ENCODE assay signal across 11 cellular contexts in genomic region chr3:52226229-52226817, GRCh38. TPM values are rescaled to one million over a fixed set of nuclear protein-coding genes. Genes with fewer than 3 reads are reported as not detected.
A peak's percentile ranks its signal among the peaks of the same experiment; 100 is the strongest.
DNase-seq lines count a peak whose midpoint lies in the region; ATAC-seq, FAIRE-seq and TF ChIP-seq lines count a peak whose summit lies in the region.
"Had no signal": no experiment of that assay in that cellular context is flagged by ENCODE, and none has a peak within 500 bp of the region (broad histone marks: within the 10 kb centered on the region; RNA-seq: fewer than 3 reads in every experiment).

No MANE protein-coding gene starts in this region.

- no peak for DNase-seq in CD8-positive, alpha-beta memory T cell
- DNase-seq in GM19239 (ENCODE audit: insufficient read length, low spot score) (no peak), MM.1S (no peak), COR-L47 (lab: John Stamatoyannopoulos, UW) (no peak), progenitor cell of endocrine pancreas (ENCODE audit: low spot score, unreplicated experiment) (no peak), C1 segment of cervical spinal cord (lab: John Stamatoyannopoulos, UW) (no peak), NCI-H2227 treated with DMSO at 0.1 percent for 48 hours (lab: John Stamatoyannopoulos, UW) (no peak)
- no peak for DNase-seq in effector memory CD8-positive, alpha-beta T cell
- DNase-seq: heart right ventricle; stimulated activated CD4-positive, alpha-beta T cell treated with anti-CD3 and anti-CD28 coated beads, Interleukin-2, amount 100 ng/mL, for 48 hours had no signal

- H3K4me1 Mint-ChIP-seq in CD8-positive, alpha-beta memory T cell: peaks cover 46 to 69% (median 47%) of the 10 kb centered on the region in 3 donors
- peaks cover 26 to 50% of the 10 kb centered on the region in 2 donors for H3K4me1 Mint-ChIP-seq in effector memory CD8-positive, alpha-beta T cell (ENCODE audit: low read depth in 2 of 2)
- H3K4me1 Mint-ChIP-seq in progenitor cell of endocrine pancreas (ENCODE audit: low read depth): no peaks in the 10 kb centered on the region

- peak overlapping the region; percentile 46 for H3K4me2 ChIP-seq in MM.1S (ENCODE audit: low read depth, low read length)

- TF ChIP-seq CTCF in MM.1S (IDR thresholded peaks at IDR 0.05; ENCODE audit: low read length) (no peak), progenitor cell of endocrine pancreas (IDR thresholded peaks at IDR 0.05; ENCODE audit: unreplicated experiment) (no peak)

- H3K4me1 ChIP-seq in CD8-positive, alpha-beta memory T cell (ENCODE audit: insufficient read depth, low read length): peaks cover 60% of the 10 kb centered on the region
- peaks cover 17% of the 10 kb centered on the region for H3K4me1 ChIP-seq in MM.1S (ENCODE audit: low read length)

- H3K9me2 ChIP-seq in MM.1S (replicated peaks; ENCODE audit: insufficient read depth, low read length): no peaks in the 10 kb centered on the region

- peaks cover 2% of the 10 kb centered on the region; the same call in 1 of the 2 replicates for H3F3A ChIP-seq in MM.1S (ENCODE audit: insufficient read depth, low read length)

- H4K20me1 ChIP-seq in MM.1S (ENCODE audit: insufficient read depth, low read length): no peaks in the 10 kb centered on the region

- no peaks in the 10 kb centered on the region for H3K9me3 ChIP-seq in CD8-positive, alpha-beta memory T cell (ENCODE audit: low read length)
- H3K9me3 ChIP-seq in MM.1S (replicated peaks; ENCODE audit: insufficient read depth, low read length): no peaks in the 10 kb centered on the region
- H3K9me3 ChIP-seq: heart right ventricle had no signal

- peaks cover 0 to 38% (median 4%) of the 10 kb centered on the region in 3 donors for H3K36me3 Mint-ChIP-seq in CD8-positive, alpha-beta memory T cell
- H3K36me3 Mint-ChIP-seq in effector memory CD8-positive, alpha-beta T cell (ENCODE audit: insufficient read depth): peaks cover 33% of the 10 kb centered on the region
- no peaks in the 10 kb centered on the region for H3K36me3 Mint-ChIP-seq in progenitor cell of endocrine pancreas (ENCODE audit: insufficient read depth)

- H3K27me3 ChIP-seq in CD8-positive, alpha-beta memory T cell (ENCODE audit: insufficient read depth, low read length, poor library complexity, severe bottlenecking): no peaks in the 10 kb centered on the region
- no peaks in the 10 kb centered on the region for H3K27me3 ChIP-seq in MM.1S (replicated peaks; ENCODE audit: insufficient read depth, low read length)
- H3K27me3 ChIP-seq: heart right ventricle had no signal

- H3K27ac Mint-ChIP-seq in CD8-positive, alpha-beta memory T cell: peak overlapping the region; percentile 47 to 91 (median 71)
- peak overlapping the region; percentile 89 to 94 for H3K27ac Mint-ChIP-seq in effector memory CD8-positive, alpha-beta T cell
- no peak overlapping the region for H3K27ac Mint-ChIP-seq in progenitor cell of endocrine pancreas

- H3K27me3 Mint-ChIP-seq in CD8-positive, alpha-beta memory T cell: no peaks in the 10 kb centered on the region
- H3K27me3 Mint-ChIP-seq in effector memory CD8-positive, alpha-beta T cell: no peaks in the 10 kb centered on the region
- H3K27me3 Mint-ChIP-seq in progenitor cell of endocrine pancreas: no peaks in the 10 kb centered on the region

- ATAC-seq in effector memory CD8-positive, alpha-beta T cell (replicated peaks): no peak
- ATAC-seq: heart right ventricle had no signal

- H3K9ac ChIP-seq in MM.1S (ENCODE audit: low read length): no peak overlapping the region

- CTCF ChIA-PET in CD8-positive, alpha-beta memory T cell (lab: Charles Lee): interaction anchor here (1.5 to 7.3 kb wide), 4 partner anchors 8 to 220 kb away, joined by 4 to 68 read pairs (median 14); partner anchors contain the start of gene TWF2

- H3K27ac ChIP-seq in CD8-positive, alpha-beta memory T cell (ENCODE audit: low read depth, low read length): no peak overlapping the region
- peak overlapping the region; percentile 63; the same call in 1 of the 2 replicates for H3K27ac ChIP-seq in MM.1S (ENCODE audit: low read length)

- H3K9me3 Mint-ChIP-seq in CD8-positive, alpha-beta memory T cell: no peaks in the 10 kb centered on the region
- no peaks in the 10 kb centered on the region for H3K9me3 Mint-ChIP-seq in effector memory CD8-positive, alpha-beta T cell
- no peaks in the 10 kb centered on the region for H3K9me3 Mint-ChIP-seq in progenitor cell of endocrine pancreas (ENCODE audit: low read depth)

- no peak overlapping the region for H3K4me3 ChIP-seq in CD8-positive, alpha-beta memory T cell (ENCODE audit: low read length)
- H3K4me3 ChIP-seq in MM.1S (ENCODE audit: low read length): no peak overlapping the region
- H3K4me3 ChIP-seq: heart right ventricle had no signal

- POLR2A ChIA-PET in CD8-positive, alpha-beta memory T cell (lab: Charles Lee): no interaction called here

- peak; percentile 80 for FAIRE-seq in GM19239 (lab: Jason Lieb, UNC)
- FAIRE-seq: urothelium cell line had no signal

- peak overlapping the region; percentile 76 for H2AFZ ChIP-seq in MM.1S (ENCODE audit: low read length)

- peak overlapping the region in 5 of 7 donors; percentile 5 to 56 (median 34) for H3K4me3 Mint-ChIP-seq in CD8-positive, alpha-beta memory T cell
- H3K4me3 Mint-ChIP-seq in effector memory CD8-positive, alpha-beta T cell: no peak overlapping the region
- no peak overlapping the region for H3K4me3 Mint-ChIP-seq in progenitor cell of endocrine pancreas (ENCODE audit: low read depth)

- no peaks in the 10 kb centered on the region for H3K79me2 ChIP-seq in MM.1S (ENCODE audit: low read length)

- H3K36me3 ChIP-seq in CD8-positive, alpha-beta memory T cell (ENCODE audit: insufficient read depth, low read length): peaks cover 16% of the 10 kb centered on the region
- no peaks in the 10 kb centered on the region for H3K36me3 ChIP-seq in MM.1S (replicated peaks; ENCODE audit: insufficient read depth, low read length)

RNA-seq across cellular contexts. Expression of gene TLR9, which starts 0.9 kb away (rescaled TPM):
- under 1 TPM; 0.16 to 0.22 TPM for total RNA-seq in CD8-positive, alpha-beta memory T cell
- polyA plus RNA-seq in CD8-positive, alpha-beta memory T cell: 0.16 TPM
- total RNA-seq in progenitor cell of endocrine pancreas: not detected in 2 replicates

RNA-seq across cellular contexts. Expression of gene TWF2, which starts 12.6 kb away (rescaled TPM):
- 100 to 1,000 TPM in 1 of 2 experiments, 10 to 100 TPM in 1; 98.2 to 101 TPM for total RNA-seq in CD8-positive, alpha-beta memory T cell
- 138 TPM for polyA plus RNA-seq in CD8-positive, alpha-beta memory T cell
- total RNA-seq in progenitor cell of endocrine pancreas: 27.6 and 31.5 TPM in 2 replicates

RNA-seq across cellular contexts. Expression of gene PPM1M, which starts 19.2 kb away (rescaled TPM):
- 10 to 100 TPM; 56.6 to 60.8 TPM for total RNA-seq in CD8-positive, alpha-beta memory T cell
- polyA plus RNA-seq in CD8-positive, alpha-beta memory T cell: 81.8 TPM
- total RNA-seq in progenitor cell of endocrine pancreas: 6.1 and 6.7 TPM in 2 replicates

RNA-seq across cellular contexts. Expression of gene ALAS1, which starts 28.4 kb away (rescaled TPM):
- 10 to 100 TPM; 72.2 to 73.0 TPM for total RNA-seq in CD8-positive, alpha-beta memory T cell
- 32.9 TPM for polyA plus RNA-seq in CD8-positive, alpha-beta memory T cell
- 29.5 and 32.2 TPM in 2 replicates for total RNA-seq in progenitor cell of endocrine pancreas

RNA-seq across cellular contexts. Expression of gene WDR82, which starts 52.1 kb away (rescaled TPM):
- 100 to 1,000 TPM; 133 to 140 TPM for total RNA-seq in CD8-positive, alpha-beta memory T cell
- 133 TPM for polyA plus RNA-seq in CD8-positive, alpha-beta memory T cell
- 89.3 and 93.1 TPM in 2 replicates for total RNA-seq in progenitor cell of endocrine pancreas

Comparison
In these comparisons a context has a peak if more than half of its experiments do, and no peak if none do; other contexts are left out.
1. H3K4me3 Mint-ChIP-seq: peak in CD8-positive, alpha-beta memory T cell (5 of 7); none in effector memory CD8-positive, alpha-beta T cell (0 of 2) and progenitor cell of endocrine pancreas (single experiment).